20 cellular contexts compared by ENCODE assay signal in genomic region chr15:40772014-40772413, GRCh38. TPM values are rescaled to one million over a fixed set of nuclear protein-coding genes. Genes with fewer than 3 reads are reported as not detected.
"Had no signal": no experiment of that assay in that cellular context is flagged by ENCODE, and none has a peak within 500 bp of the region (broad histone marks: within the 10 kb centered on the region; RNA-seq: fewer than 3 reads in every experiment).

No MANE protein-coding gene starts in this region.

- H3K9me3 ChIP-seq: suprapubic skin, vagina had no signal

- H3K27ac ChIP-seq: suprapubic skin, vagina, WERI-Rb-1 had no signal

- H3K27me3 ChIP-seq: dorsolateral prefrontal cortex, suprapubic skin, vagina had no signal

- H3K27me3 Mint-ChIP-seq: activated CD4-positive, alpha-beta T cell treated with anti-CD3 and anti-CD28 coated beads for 36 hours; activated naive CD8-positive, alpha-beta T cell treated with anti-CD3 and anti-CD28 coated beads for 36 hours; stimulated activated naive CD8-positive, alpha-beta T cell treated with anti-CD3 and anti-CD28 coated beads, Interleukin-15, Interleukin-2, amounts not matched to agents 100 ng/mL and 50 ng/mL, for 24 hours had no signal

- H3K4me3 ChIP-seq: dorsolateral prefrontal cortex, lung, skin epidermis, suprapubic skin, vagina had no signal

- ATAC-seq: activated CD4-positive, alpha-beta T cell treated with anti-CD3 and anti-CD28 coated beads for 36 hours; left colon had no signal

- H3K9me3 Mint-ChIP-seq: activated naive CD8-positive, alpha-beta T cell treated with anti-CD3 and anti-CD28 coated beads for 36 hours; activated T-helper 1 cell treated with anti-CD3 and anti-CD28 coated beads, Interleukin-12 subunit alpha, Interleukin-12 subunit beta, Interleukin-2, Interleukin-4 antibody, amounts not matched to agents 30 ng/mL and 10 ng/mL and 1 ng/mL, durations not matched to agents 14 hours and 24 hours and 36 hours; mesothelial cell of epicardium; stimulated activated naive CD8-positive, alpha-beta T cell treated with anti-CD3 and anti-CD28 coated beads, Interleukin-15, Interleukin-2, amounts not matched to agents 100 ng/mL and 50 ng/mL, for 24 hours; T-helper 1 cell treated with Interleukin-12 subunit alpha and Interleukin-12 subunit beta and Interleukin-4 antibody, amounts not matched to agents 30 μg/mL and 1 μg/mL, for 36 hours had no signal

- H3K4me3 Mint-ChIP-seq: activated CD4-positive, alpha-beta T cell treated with anti-CD3 and anti-CD28 coated beads for 36 hours; activated naive CD8-positive, alpha-beta T cell treated with anti-CD3 and anti-CD28 coated beads for 36 hours; activated T-helper 1 cell treated with anti-CD3 and anti-CD28 coated beads, Interleukin-12 subunit alpha, Interleukin-12 subunit beta, Interleukin-2, Interleukin-4 antibody, amounts not matched to agents 30 ng/mL and 10 ng/mL and 1 ng/mL, durations not matched to agents 14 hours and 24 hours and 36 hours; mesothelial cell of epicardium; stimulated activated naive CD8-positive, alpha-beta T cell treated with anti-CD3 and anti-CD28 coated beads, Interleukin-15, Interleukin-2, amounts not matched to agents 100 ng/mL and 50 ng/mL, for 24 hours; T-helper 1 cell treated with Interleukin-12 subunit alpha and Interleukin-12 subunit beta and Interleukin-4 antibody, amounts not matched to agents 30 μg/mL and 1 μg/mL, for 36 hours had no signal

- H3K27ac Mint-ChIP-seq: activated CD4-positive, alpha-beta T cell treated with anti-CD3 and anti-CD28 coated beads for 36 hours; activated naive CD8-positive, alpha-beta T cell treated with anti-CD3 and anti-CD28 coated beads for 36 hours; activated T-helper 1 cell treated with anti-CD3 and anti-CD28 coated beads, Interleukin-12 subunit alpha, Interleukin-12 subunit beta, Interleukin-2, Interleukin-4 antibody, amounts not matched to agents 30 ng/mL and 10 ng/mL and 1 ng/mL, durations not matched to agents 14 hours and 24 hours and 36 hours; mesothelial cell of epicardium; stimulated activated naive CD8-positive, alpha-beta T cell treated with anti-CD3 and anti-CD28 coated beads, Interleukin-15, Interleukin-2, amounts not matched to agents 100 ng/mL and 50 ng/mL, for 24 hours; T-helper 1 cell treated with Interleukin-12 subunit alpha and Interleukin-12 subunit beta and Interleukin-4 antibody, amounts not matched to agents 30 μg/mL and 1 μg/mL, for 36 hours had no signal

- DNase-seq: activated CD4-positive, alpha-beta T cell treated with anti-CD3 and anti-CD28 coated beads for 36 hours; activated CD4-positive, alpha-beta T cell treated with anti-CD3 and anti-CD28 coated beads, Interleukin-2, amount 50 U/mL, for 48 hours; activated naive CD8-positive, alpha-beta T cell treated with anti-CD3 and anti-CD28 coated beads for 36 hours; activated T-cell treated with anti-CD3 and anti-CD28 coated beads for 4 hours; dorsolateral prefrontal cortex; foreskin melanocyte; islet precursor cell; left colon; occipital lobe; trophoblast cell; WERI-Rb-1 had no signal

RNA-seq across cellular contexts. Expression of gene C15orf62, which starts 2.2 kb away (rescaled TPM):
- total RNA-seq: cardiac septum, occipital lobe had no signal
